In the genomic region with DNA sequence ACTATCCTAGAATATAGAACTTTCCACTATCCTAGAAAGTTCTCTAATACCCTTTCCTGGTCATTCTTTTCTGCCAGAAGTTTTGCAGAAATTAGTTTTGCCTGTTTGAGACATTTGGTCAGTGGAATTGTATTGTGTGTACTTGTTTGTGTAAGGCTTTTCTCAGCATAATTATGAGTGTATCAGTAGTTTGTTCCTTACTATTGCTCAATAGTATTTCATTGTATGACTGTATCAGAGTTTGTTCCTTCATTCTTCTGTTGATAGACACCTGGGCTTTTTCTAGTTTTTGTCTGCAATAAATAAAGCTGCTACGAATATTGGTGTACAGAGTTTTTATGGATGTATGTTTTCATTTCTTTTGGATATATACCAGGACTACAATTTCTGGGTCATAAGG, we compare ENCODE assay signal across 23 cellular contexts.
"Had no signal": no experiment of that assay in that cellular context is flagged by ENCODE, and none has a peak within 500 bp of the region (broad histone marks: within the 10 kb centered on the region; RNA-seq: fewer than 3 reads in every experiment).

No MANE protein-coding gene starts in this region.

- H3K4me1 ChIP-seq: gastrocnemius medialis, heart right ventricle, left ventricle myocardium inferior, psoas muscle, testis, tibial nerve, upper lobe of right lung, vagina had no signal

- ATAC-seq: gastrocnemius medialis; heart right ventricle; naive thymus-derived CD4-positive, alpha-beta T cell; psoas muscle; sciatic nerve; stimulated activated naive B cell treated with anti-CD40 and anti-IgM and Interleukin-4, amounts not matched to agents 10 μg/mL and 1 μg/mL and 100 μg/mL, for 72 hours; stimulated activated naive CD8-positive, alpha-beta T cell treated with anti-CD3 and anti-CD28 coated beads, Interleukin-15, amount 100 ng/mL, for 72 hours; upper lobe of right lung had no signal

- H3K27me3 Mint-ChIP-seq: naive thymus-derived CD4-positive, alpha-beta T cell; stimulated activated naive B cell treated with anti-CD40 and anti-IgM and Interleukin-4, amounts not matched to agents 10 μg/mL and 1 μg/mL and 100 μg/mL, for 72 hours; stimulated activated naive CD8-positive, alpha-beta T cell treated with anti-CD3 and anti-CD28 coated beads, Interleukin-15, amount 100 ng/mL, for 72 hours had no signal

- H3K4me3 ChIP-seq: coronary artery, gastrocnemius medialis, heart right ventricle, left ventricle myocardium inferior, psoas muscle, skin epidermis, testis, tibial nerve, upper lobe of right lung, vagina had no signal

- H3K27me3 ChIP-seq: gastrocnemius medialis, heart right ventricle, testis, tibial nerve, upper lobe of right lung, vagina had no signal

- H3K36me3 ChIP-seq: gastrocnemius medialis had no signal

- H3K4me3 Mint-ChIP-seq: endodermal cell; naive thymus-derived CD4-positive, alpha-beta T cell; nephron progenitor cell; stimulated activated naive B cell treated with anti-CD40 and anti-IgM and Interleukin-4, amounts not matched to agents 10 μg/mL and 1 μg/mL and 100 μg/mL, for 72 hours; stimulated activated naive CD8-positive, alpha-beta T cell treated with anti-CD3 and anti-CD28 coated beads, Interleukin-15, amount 100 ng/mL, for 72 hours had no signal

- H3K4me1 Mint-ChIP-seq: endodermal cell; nephron progenitor cell; stimulated activated naive B cell treated with anti-CD40 and anti-IgM and Interleukin-4, amounts not matched to agents 10 μg/mL and 1 μg/mL and 100 μg/mL, for 72 hours; stimulated activated naive CD8-positive, alpha-beta T cell treated with anti-CD3 and anti-CD28 coated beads, Interleukin-15, amount 100 ng/mL, for 72 hours had no signal

- H3K9me3 ChIP-seq: testis, upper lobe of right lung had no signal

- H3K27ac Mint-ChIP-seq: endodermal cell; naive thymus-derived CD4-positive, alpha-beta T cell; nephron progenitor cell; stimulated activated naive B cell treated with anti-CD40 and anti-IgM and Interleukin-4, amounts not matched to agents 10 μg/mL and 1 μg/mL and 100 μg/mL, for 72 hours; stimulated activated naive CD8-positive, alpha-beta T cell treated with anti-CD3 and anti-CD28 coated beads, Interleukin-15, amount 100 ng/mL, for 72 hours had no signal

- H3K27ac ChIP-seq: coronary artery, gastrocnemius medialis, heart right ventricle, left ventricle myocardium inferior, psoas muscle, skin epidermis, testis, tibial nerve, upper lobe of right lung, vagina had no signal

- DNase-seq: effector CD4-positive, alpha-beta T cell; endodermal cell; gastrocnemius medialis; heart right ventricle; hypothalamus; islet precursor cell; left ventricle myocardium inferior; mammary epithelial cell; naive thymus-derived CD4-positive, alpha-beta T cell; nephron progenitor cell; psoas muscle; stimulated activated CD4-positive, alpha-beta T cell treated with anti-CD3 and anti-CD28 coated beads, Interleukin-2, amount 100 ng/mL, for 24 hours; stimulated activated CD4-positive, alpha-beta T cell treated with anti-CD3 and anti-CD28 coated beads, Interleukin-4, amount 100 ng/mL, for 4 hours; stimulated activated naive B cell treated with anti-CD40 and anti-IgM and Interleukin-4, amounts not matched to agents 10 μg/mL and 1 μg/mL and 100 μg/mL, for 72 hours; stimulated activated naive CD8-positive, alpha-beta T cell treated with anti-CD3 and anti-CD28 coated beads, Interleukin-15, amount 100 ng/mL, for 72 hours; testis; upper lobe of right lung had no signal

- FAIRE-seq: endothelial cell of umbilical vein had no signal
